ENCODE assay signal across 1 cellular context in the genomic region with DNA sequence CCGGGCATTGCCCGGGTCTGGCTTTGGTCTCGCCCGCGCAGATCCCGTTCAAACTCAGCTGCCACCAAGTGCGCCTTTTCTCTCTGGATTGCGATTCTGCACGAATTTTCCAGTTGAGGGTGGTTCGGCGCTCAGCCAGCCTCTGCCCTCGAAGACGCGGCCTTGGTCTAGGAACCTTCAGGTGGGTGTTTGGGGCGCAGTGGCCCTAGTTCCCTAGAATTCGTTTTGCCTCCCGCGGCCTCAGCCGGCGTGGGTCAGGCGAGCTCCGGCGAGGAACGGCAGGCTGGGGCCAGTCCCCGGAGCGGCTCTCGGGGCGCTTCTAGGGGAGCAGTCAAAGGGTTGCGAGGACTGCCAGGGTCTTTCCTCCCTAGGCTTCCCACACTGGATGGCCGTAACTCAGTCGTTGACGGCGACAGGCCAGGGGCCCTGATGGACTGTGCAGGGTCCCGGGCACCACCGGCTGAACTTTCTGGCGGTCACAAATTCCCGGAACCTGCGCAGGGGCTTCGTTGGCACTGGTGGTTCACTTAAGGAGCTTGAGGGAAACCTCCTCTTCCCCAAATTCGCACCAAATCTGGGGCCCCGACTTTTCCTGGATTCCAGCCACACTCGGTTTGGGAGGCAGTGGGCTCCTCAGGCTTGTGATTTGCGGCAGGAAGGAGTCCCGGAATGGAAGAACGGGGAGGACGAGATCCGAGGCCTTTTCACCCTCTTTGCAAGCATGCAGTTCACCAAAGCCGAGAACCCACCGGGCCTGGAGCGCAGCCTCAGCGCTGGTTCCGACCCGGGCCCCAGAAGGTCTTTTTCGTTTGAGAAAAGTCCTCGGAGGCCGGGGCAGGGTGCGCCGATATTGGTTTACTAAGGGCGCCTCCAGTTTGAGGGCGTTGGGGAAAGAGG.
A peak's percentile ranks its signal among the peaks of the same experiment; 100 is the strongest.
TF ChIP-seq lines count a peak whose summit lies in the region.

No MANE protein-coding gene starts in this region.

TF ChIP-seq in HepG2, 621 proteins besides CTCF, POLR2A, EP300 and RAD21:
- TF ChIP-seq ZFP36 (IDR thresholded peaks at IDR 0.05; ENCODE audit: borderline replicate concordance, low read depth, low read length, partially characterized antibody) = peak; percentile 66
- peak; percentile 96 for TF ChIP-seq CBX2 (IDR thresholded peaks at IDR 0.05; ENCODE audit: low read depth, low read length)
- TF ChIP-seq CBX2 (CRISPR knock-in tag; IDR thresholded peaks at IDR 0.05; ENCODE audit: low read depth) = peak; percentile 88; the same call in 1 of the 2 replicates
- TF ChIP-seq EZH2 (conservative IDR thresholded peaks at IDR 0.05; ENCODE audit: low read depth, low read length) = 0 out of 2 replicates have a peak, but pooled peaks have one; percentile 49
- TF ChIP-seq ZNF850 (CRISPR knock-in tag; conservative IDR thresholded peaks at IDR 0.05) = no peak
- peak; percentile 98 for TF ChIP-seq RNF2 (conservative IDR thresholded peaks at IDR 0.05; ENCODE audit: low read depth)
